ENCODE assay signal across 15 cellular contexts in genomic region chr10:48601789-48602188, GRCh38. TPM values are rescaled to one million over a fixed set of nuclear protein-coding genes. Genes with fewer than 3 reads are reported as not detected.
"Had no signal": no experiment of that assay in that cellular context is flagged by ENCODE, and none has a peak within 500 bp of the region (broad histone marks: within the 10 kb centered on the region; RNA-seq: fewer than 3 reads in every experiment).

No MANE protein-coding gene starts in this region.

- H3K36me3 ChIP-seq: cardiac muscle cell, pancreas, sigmoid colon had no signal

- H3K27ac ChIP-seq: cardiac muscle cell, pancreas, sigmoid colon had no signal

- H3K27me3 ChIP-seq: sigmoid colon had no signal

- FAIRE-seq: pancreas had no signal

- DNase-seq: activated naive CD4-positive, alpha-beta T cell treated with anti-CD3 and anti-CD28 coated beads for 36 hours; endodermal cell; foreskin fibroblast; glutamatergic neuron; hypothalamus; kidney glomerular epithelial cell; naive thymus-derived CD4-positive, alpha-beta T cell; pancreas; sigmoid colon; T-helper 1 cell; T1000 had no signal

- H3K4me3 ChIP-seq: cardiac muscle cell, pancreas, sigmoid colon had no signal

- ATAC-seq: activated CD4-positive, CD25-positive, alpha-beta regulatory T cell treated with anti-CD3 and anti-CD28 coated beads, Interleukin-2, amount 50 U/mL, for 24 hours; activated T-helper 17 cell treated with anti-CD3 and anti-CD28 coated beads, Interleukin-2, amount 50 U/mL, for 72 hours; naive thymus-derived CD4-positive, alpha-beta T cell; pancreas had no signal

- H3K9me3 ChIP-seq: pancreas, sigmoid colon had no signal

RNA-seq across cellular contexts. Expression of gene ARHGAP22, which starts 3.1 kb away (rescaled TPM):
- total RNA-seq: activated CD8-positive, alpha-beta memory T cell treated with anti-CD3 and anti-CD28 coated beads for 36 hours; activated naive CD4-positive, alpha-beta T cell treated with anti-CD3 and anti-CD28 coated beads for 36 hours had no signal
- polyA plus RNA-seq: naive thymus-derived CD4-positive, alpha-beta T cell had no signal
